ENCODE assay signal across 9 cellular contexts in the genomic region with DNA sequence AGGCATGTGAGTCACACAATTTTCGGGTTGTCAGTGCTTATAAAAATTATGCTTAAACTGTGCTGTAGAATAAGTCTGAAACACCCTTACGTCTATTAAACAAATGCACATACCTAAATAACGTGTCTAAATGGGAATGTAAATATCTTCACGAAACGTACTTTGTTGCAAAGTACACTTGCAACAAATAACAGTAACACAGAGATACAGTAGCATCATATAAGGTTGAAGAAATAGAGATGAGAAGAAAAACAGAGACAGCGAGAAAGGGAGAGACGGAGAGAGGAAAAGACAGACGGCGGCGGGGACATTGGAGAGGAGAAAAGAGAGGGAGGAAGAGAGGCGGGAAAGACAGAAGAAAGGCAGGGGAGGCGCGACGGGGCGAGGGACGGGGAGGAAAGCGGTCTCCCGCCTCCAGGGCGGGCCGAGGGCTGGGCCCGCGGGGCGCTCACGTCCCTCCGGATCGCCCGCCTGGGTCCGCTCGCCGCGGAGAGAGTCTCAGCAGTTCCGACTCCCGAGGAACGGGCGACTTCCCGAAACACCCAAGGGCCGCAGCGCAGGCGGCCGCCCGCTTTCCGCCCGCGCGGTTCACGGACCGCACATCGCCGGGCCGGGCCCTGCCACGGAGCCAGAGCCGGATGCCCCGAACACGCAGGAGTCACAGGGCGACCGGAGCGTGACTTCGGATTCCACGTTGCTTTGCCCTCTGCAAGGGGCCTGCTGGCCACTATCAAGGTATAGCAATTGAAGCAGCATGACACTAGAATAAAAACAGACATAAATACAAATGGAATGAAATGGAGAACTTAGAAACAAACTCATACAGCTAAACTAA.
DNase-seq lines count a peak whose midpoint lies in the region; ATAC-seq, FAIRE-seq and TF ChIP-seq lines count a peak whose summit lies in the region.
"Had no signal": no experiment of that assay in that cellular context is flagged by ENCODE, and none has a peak within 500 bp of the region (broad histone marks: within the 10 kb centered on the region; RNA-seq: fewer than 3 reads in every experiment).

No MANE protein-coding gene starts in this region.

- POLR2A ChIA-PET in H1 (lab: Charles Lee; ENCODE audit: partially characterized antibody): no interaction called here
- POLR2A ChIA-PET in HEK293T (lab: Yijun Ruan, JAX): no interaction called here

- H3K56ac ChIP-seq in H1 (replicated peaks; ENCODE audit: insufficient read length, low read depth, low read length): no peak overlapping the region

- H3K27ac Mint-ChIP-seq in activated naive CD4-positive, alpha-beta T cell treated with anti-CD3 and anti-CD28 coated beads, Interleukin-2, amount 50 U/mL, for 24 hours: no peak overlapping the region

- WGBS in H1 (ENCODE audit: extremely low coverage in 1 of 2, insufficient coverage in 1 of 2, insufficient read length in 1 of 2, insufficient replicate concordance in 2 of 2, low coverage in 1 of 2, low lambda C conversion rate in 2 of 2, missing lambda C conversion rate in 1 of 2), 2 experiments: 10% methylated on average over 47 of the region's 59 CpGs; no CpG with 5 or more reads in 1 of the 2 experiments
- WGBS in upper lobe of left lung, 2 donors: 11 to 14% methylated on average over 27 to 59 of the region's 59 CpGs

- ATAC-seq in upper lobe of left lung (ENCODE audit: low FRiP score in 2 of 2) (peak in 1 of 2 donors; percentile 76), HG02610 (IDR thresholded peaks at IDR 0.05; ENCODE audit: unreplicated experiment) (no peak)

- FAIRE-seq in H1 (lab: Jason Lieb, UNC): no peak

- H3K27ac ChIP-seq in H1 (ENCODE audit: low read depth, low read length): no peak overlapping the region
- H3K27ac ChIP-seq in upper lobe of left lung: no peak overlapping the region

- TF ChIP-seq POLR2A in H1 (IDR thresholded peaks at IDR 0.05; ENCODE audit: control extremely low read depth in 1 of 2, low read depth in 2 of 2, low read length in 2 of 2) (no peak), upper lobe of left lung (IDR thresholded peaks at IDR 0.05) (no peak)

- H3K4ac ChIP-seq in H1 (replicated peaks; ENCODE audit: insufficient read length, low read depth, low read length): no peak overlapping the region

- CTCF ChIA-PET in H1 (lab: Charles Lee; ENCODE audit: partially characterized antibody): interaction anchor here (3.5 kb wide), 1 partner anchor 33 kb away, joined by 15 read pairs; no protein-coding TSS in a partner anchor
- CTCF ChIA-PET in HEK293T (lab: Yijun Ruan, JAX): no interaction called here

- peaks cover 7% of the 10 kb centered on the region for H3K9me3 Mint-ChIP-seq in activated naive CD4-positive, alpha-beta T cell treated with anti-CD3 and anti-CD28 coated beads, Interleukin-2, amount 50 U/mL, for 24 hours

- H2BK5ac ChIP-seq in H1 (ENCODE audit: low read depth, low read length): no peak overlapping the region

- H3K36me3 Mint-ChIP-seq in activated naive CD4-positive, alpha-beta T cell treated with anti-CD3 and anti-CD28 coated beads, Interleukin-2, amount 50 U/mL, for 24 hours: peaks cover 12% of the 10 kb centered on the region

- H3K23ac ChIP-seq in H1 (ENCODE audit: insufficient read length): no peak overlapping the region

- no peak for TF ChIP-seq CTCF in H1 (IDR thresholded peaks at IDR 0.05; ENCODE audit: control extremely low read depth in 1 of 3, insufficient read depth in 1 of 3, low read depth in 1 of 3, low read length in 3 of 3)
- TF ChIP-seq CTCF in upper lobe of left lung (IDR thresholded peaks at IDR 0.05): no peak

- no peak overlapping the region for H3K14ac ChIP-seq in H1 (ENCODE audit: insufficient read length)

- no peak overlapping the region for H2BK120ac ChIP-seq in H1 (replicated peaks; ENCODE audit: low read depth, low read length)

- H3K23me2 ChIP-seq in H1 (ENCODE audit: low read depth, low read length): peaks cover 6% of the 10 kb centered on the region; the same call in 1 of the 2 replicates

- H2BK12ac ChIP-seq in H1 (ENCODE audit: low read depth, low read length): no peak overlapping the region

- peaks cover 8% of the 10 kb centered on the region for H3K4me1 Mint-ChIP-seq in activated naive CD4-positive, alpha-beta T cell treated with anti-CD3 and anti-CD28 coated beads, Interleukin-2, amount 50 U/mL, for 24 hours

- peaks cover 0 to 2% of the 10 kb centered on the region in 2 experiments for H4K20me1 ChIP-seq in H1 (replicated peaks in 1 of 2; ENCODE audit: control insufficient read depth in 1 of 2, insufficient read depth in 2 of 2, low read length in 2 of 2)

- no peaks in the 10 kb centered on the region; the same call in 1 of the 2 replicates for H3K79me1 ChIP-seq in H1 (ENCODE audit: low read depth, low read length)

- 0 out of 2 replicates have a peak overlapping the region, but pooled peaks have one; percentile 47 for H2AFZ ChIP-seq in H1 (ENCODE audit: low read length)

- H3K9ac ChIP-seq in H1 (replicated peaks in 1 of 4; ENCODE audit: extremely low read depth in 1 of 4, low read depth in 3 of 4, low read length in 3 of 4): no peak overlapping the region

- no peak overlapping the region for H2BK20ac ChIP-seq in H1 (ENCODE audit: low read length)

- H3K27me3 Mint-ChIP-seq in activated naive CD4-positive, alpha-beta T cell treated with anti-CD3 and anti-CD28 coated beads, Interleukin-2, amount 50 U/mL, for 24 hours: peaks cover 39% of the 10 kb centered on the region

- H3K27me3 ChIP-seq in H1 (replicated peaks in 1 of 4; ENCODE audit: control insufficient read depth in 3 of 4, extremely low read depth in 1 of 4, insufficient read depth in 3 of 4, low read length in 3 of 4): peaks cover 13 to 42% (median 28%) of the 10 kb centered on the region in 4 experiments
- peaks cover 0 to 11% (median 8%) of the 10 kb centered on the region in 4 donors for H3K27me3 ChIP-seq in upper lobe of left lung

- TF ChIP-seq RAD21 in H1 (IDR thresholded peaks at IDR 0.05 in 1 of 2, conservative IDR thresholded peaks at IDR 0.05 in 1 of 2; ENCODE audit: low read depth in 2 of 2, low read length in 2 of 2): no peak

- H3K36me3 ChIP-seq in H1 (ENCODE audit: control insufficient read depth in 2 of 4, insufficient read depth in 4 of 4, low read length in 3 of 4) (no peaks in the 10 kb centered on the region), upper lobe of left lung (no peaks in the 10 kb centered on the region)

- H3K18ac ChIP-seq in H1 (ENCODE audit: extremely low read depth, low read length): no peak overlapping the region

- TF ChIP-seq EP300 in H1 (IDR thresholded peaks at IDR 0.05; ENCODE audit: borderline replicate concordance in 1 of 2, low read depth in 2 of 2, low read length in 2 of 2) (no peak), upper lobe of left lung (IDR thresholded peaks at IDR 0.05) (no peak)

- H3K4me2 ChIP-seq in H1 (ENCODE audit: insufficient read depth in 1 of 2, low read depth in 2 of 2, low read length in 2 of 2): peak overlapping the region; percentile 60 to 67

- peaks cover 0 to 2% (median 0%) of the 10 kb centered on the region in 4 experiments; a peak in 1 of 7 replicates for H3K4me1 ChIP-seq in H1 (replicated peaks in 1 of 4; ENCODE audit: control insufficient read depth in 3 of 4, insufficient read depth in 4 of 4, low read length in 3 of 4)
- peaks cover 4 to 8% (median 7%) of the 10 kb centered on the region in 4 donors for H3K4me1 ChIP-seq in upper lobe of left lung

- peak overlapping the region; percentile 71 for H4K8ac ChIP-seq in H1 (ENCODE audit: extremely low read depth, insufficient read depth, low read length)

- DNase-seq in activated naive CD4-positive, alpha-beta T cell (lab: John Stamatoyannopoulos, UW): no peak
- peak in 1 of 2 experiments; percentile 54 for DNase-seq in H1 (ENCODE audit: low read depth in 1 of 2, low spot score in 2 of 2)
- peak; percentile 6 to 13 for DNase-seq in lung microvascular endothelial cell (ENCODE audit: low read depth in 2 of 2)
- peak; percentile 46 to 89 for DNase-seq in upper lobe of left lung
- DNase-seq in HEK293T (ENCODE audit: extremely low spot score): no peak
- no peak for DNase-seq in NCI-H2107 (lab: John Stamatoyannopoulos, UW)
- DNase-seq: midbrain had no signal

- H4K5ac ChIP-seq in H1 (ENCODE audit: insufficient read length, low read depth, low read length): no peak overlapping the region

- no peak overlapping the region for H2AK5ac ChIP-seq in H1 (ENCODE audit: low read depth, low read length)

- H3K4me3 ChIP-seq in H1 (ENCODE audit: extremely low read depth in 1 of 4, insufficient read depth in 2 of 4, low read depth in 3 of 4, low read length in 4 of 4) (peak overlapping the region; percentile 20 to 58 (median 30)), upper lobe of left lung (peak overlapping the region in 3 of 4 donors; percentile 9 to 17 (median 11))

- H3K9me3 ChIP-seq in H1 (ENCODE audit: insufficient read depth in 2 of 2, low read depth in 1 of 2, low read length in 1 of 2) (no peaks in the 10 kb centered on the region; a peak in 2 of 4 replicates), upper lobe of left lung (no peaks in the 10 kb centered on the region)

- no peak overlapping the region for H2BK15ac ChIP-seq in H1 (ENCODE audit: low read length)

- H3K79me2 ChIP-seq in H1 (ENCODE audit: control insufficient read depth in 1 of 2, insufficient read depth in 2 of 2, low read length in 2 of 2): no peaks in the 10 kb centered on the region

- peak overlapping the region; percentile 74 for H3K4me3 Mint-ChIP-seq in activated naive CD4-positive, alpha-beta T cell treated with anti-CD3 and anti-CD28 coated beads, Interleukin-2, amount 50 U/mL, for 24 hours

- no peak overlapping the region for H4K91ac ChIP-seq in H1 (replicated peaks; ENCODE audit: insufficient read length, low read length)

TF ChIP-seq in H1, 55 proteins besides CTCF, POLR2A, EP300 and RAD21 (continues in another document):
- TF ChIP-seq TAF1 (IDR thresholded peaks at IDR 0.05; ENCODE audit: low read depth, low read length) (0 out of 2 replicates have a peak, but pooled peaks have one; percentile 23), FOSL1 (IDR thresholded peaks at IDR 0.05; ENCODE audit: insufficient read depth, low read depth, low read length) (no peak)
- TF ChIP-seq, protein P1, sequence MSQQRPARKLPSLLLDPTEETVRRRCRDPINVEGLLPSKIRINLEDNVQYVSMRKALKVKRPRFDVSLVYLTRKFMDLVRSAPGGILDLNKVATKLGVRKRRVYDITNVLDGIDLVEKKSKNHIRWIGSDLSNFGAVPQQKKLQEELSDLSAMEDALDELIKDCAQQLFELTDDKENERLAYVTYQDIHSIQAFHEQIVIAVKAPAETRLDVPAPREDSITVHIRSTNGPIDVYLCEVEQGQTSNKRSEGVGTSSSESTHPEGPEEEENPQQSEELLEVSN (IDR thresholded peaks at IDR 0.05): peak; percentile 81

TF ChIP-seq in HEK293T, 16 proteins besides CTCF, POLR2A, EP300 and RAD21 (continues in another document):
- TF ChIP-seq BHLHE40 (IDR thresholded peaks at IDR 0.05; ENCODE audit: borderline replicate concordance) (no peak), FOXA1 (IDR thresholded peaks at IDR 0.05) (no peak), ZNF384 (IDR thresholded peaks at IDR 0.05) (no peak), ARNT (IDR thresholded peaks at IDR 0.05) (no peak), L3MBTL2 (conservative IDR thresholded peaks at IDR 0.05) (no peak), TARDBP (IDR thresholded peaks at IDR 0.05) (no peak), SUZ12 (IDR thresholded peaks at IDR 0.05) (no peak), CTBP1 (IDR thresholded peaks at IDR 0.05; ENCODE audit: borderline replicate concordance) (no peak)

Comparison
In these comparisons a context has a peak if more than half of its experiments do, and no peak if none do; other contexts are left out.
1. DNase-seq: peak in lung microvascular endothelial cell (2 of 2) and upper lobe of left lung (2 of 2); none in activated naive CD4-positive, alpha-beta T cell (0 of 4), HEK293T (single experiment) and NCI-H2107 (single experiment).